ENCODE assay signal across 8 cellular contexts in the genomic region with DNA sequence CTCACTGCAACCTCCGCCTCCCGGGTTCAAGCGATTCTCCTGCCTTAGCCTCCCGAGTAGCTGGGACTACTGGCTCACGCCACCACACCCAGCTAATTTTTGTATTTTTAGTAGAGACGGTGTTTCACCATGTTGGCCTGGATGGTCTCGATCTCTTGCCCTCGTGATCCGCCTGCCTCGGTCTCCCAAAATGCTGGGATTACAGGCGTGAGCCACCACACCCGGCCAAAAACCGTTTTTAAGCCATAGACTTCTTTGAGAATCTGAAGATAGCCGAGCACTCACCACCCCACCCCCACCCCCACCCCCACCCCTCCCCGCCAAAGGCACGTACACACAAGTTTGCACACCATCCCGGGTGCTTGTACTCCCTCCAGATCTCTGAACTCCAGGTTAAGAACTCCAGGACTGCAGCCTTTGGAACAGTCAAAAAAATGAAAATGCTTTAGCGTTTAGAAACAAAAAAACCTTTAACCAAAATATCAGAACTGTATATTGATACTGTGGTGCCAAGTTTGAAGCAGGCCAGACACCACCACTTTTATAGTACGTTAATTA. TPM values are rescaled to one million over a fixed set of nuclear protein-coding genes. Genes with fewer than 3 reads are reported as not detected.
DNase-seq lines count a peak whose midpoint lies in the region; FAIRE-seq and TF ChIP-seq lines count a peak whose summit lies in the region.

No MANE protein-coding gene starts in this region.

- no peak overlapping the region for H2BK120ac ChIP-seq in mesenchymal stem cell (ENCODE audit: low read depth, low read length)

- no peak overlapping the region for H3K4ac ChIP-seq in mesenchymal stem cell (ENCODE audit: low read depth in 1 of 2, low read length in 2 of 2)

- peaks cover 25% of the 10 kb centered on the region for H3K36me3 Mint-ChIP-seq in HFFc6 (ENCODE audit: low read depth)
- peaks cover 2% of the 10 kb centered on the region for H3K36me3 Mint-ChIP-seq in astrocyte (ENCODE audit: low read depth, unreplicated experiment)

- peaks cover 56% of the 10 kb centered on the region for H4K20me1 ChIP-seq in astrocyte (ENCODE audit: insufficient read depth, low read length)

- H3K23ac ChIP-seq in mesenchymal stem cell (ENCODE audit: low read length in 2 of 2), result no peak overlapping the region

- TF ChIP-seq CTCF in 22Rv1 (IDR thresholded peaks at IDR 0.05) (no peak), HFFc6 (IDR thresholded peaks at IDR 0.05) (no peak), astrocyte (IDR thresholded peaks at IDR 0.05; ENCODE audit: insufficient read depth, low read depth, low read length) (no peak)

- no peaks in the 10 kb centered on the region for H3K36me3 ChIP-seq in astrocyte (ENCODE audit: insufficient read depth, low read length)
- no peaks in the 10 kb centered on the region for H3K36me3 ChIP-seq in mesenchymal stem cell (ENCODE audit: control insufficient read depth in 1 of 2, insufficient read depth in 2 of 2, low read depth in 1 of 2, low read length in 2 of 2)

- H3K9ac ChIP-seq in astrocyte (ENCODE audit: low read length), result peak overlapping the region; percentile 86
- peak overlapping the region; percentile 94 for H3K9ac ChIP-seq in mesenchymal stem cell (ENCODE audit: low read length)

- H3K4me2 ChIP-seq in astrocyte (ENCODE audit: low read length) (peak overlapping the region; percentile 88), mesenchymal stem cell (ENCODE audit: low read length, poor library complexity, severe bottlenecking) (peak overlapping the region; percentile 70)

- H2BK15ac ChIP-seq in mesenchymal stem cell (ENCODE audit: low read depth, poor library complexity, severe bottlenecking), result no peak overlapping the region

- WGBS in mesenchymal stem cell, result under 1% methylated on average over 12 of the region's 19 CpGs

- H3K27me3 ChIP-seq in astrocyte (ENCODE audit: insufficient read depth, low read length), result no peaks in the 10 kb centered on the region
- no peaks in the 10 kb centered on the region for H3K27me3 ChIP-seq in mesenchymal stem cell (ENCODE audit: control insufficient read depth in 1 of 2, insufficient read depth in 1 of 2, low read length in 2 of 2)

- no peak overlapping the region for H2AK5ac ChIP-seq in mesenchymal stem cell (ENCODE audit: low read length, severe bottlenecking)

- H3K14ac ChIP-seq in mesenchymal stem cell (ENCODE audit: low read length in 2 of 2), result no peak overlapping the region

- H2AFZ ChIP-seq in astrocyte (ENCODE audit: low read depth, low read length) (no peak overlapping the region), mesenchymal stem cell (ENCODE audit: low read depth, low read length) (no peak overlapping the region)

- no peak overlapping the region for H2BK5ac ChIP-seq in mesenchymal stem cell (ENCODE audit: low read depth, low read length, poor library complexity, severe bottlenecking)

- peaks cover 3% of the 10 kb centered on the region for H3K79me1 ChIP-seq in mesenchymal stem cell (replicated peaks; ENCODE audit: low read length, poor library complexity, severe bottlenecking)

- H3K4me1 ChIP-seq in astrocyte (ENCODE audit: insufficient read depth, low read length), result peaks cover 15% of the 10 kb centered on the region
- H3K4me1 ChIP-seq in mesenchymal stem cell (ENCODE audit: control insufficient read depth, insufficient read depth, low read depth, low read length), result peaks cover 4% of the 10 kb centered on the region

- no peak overlapping the region for H2BK12ac ChIP-seq in mesenchymal stem cell (ENCODE audit: low read length in 2 of 2)

- H3K4me3 ChIP-seq in astrocyte (ENCODE audit: insufficient read depth, low read depth, low read length), result peak overlapping the region; percentile 87
- H3K4me3 ChIP-seq in mesenchymal stem cell (ENCODE audit: insufficient read depth in 1 of 2, low read depth in 1 of 2, low read length in 2 of 2), result peak overlapping the region; percentile 94 to 100

- H4K91ac ChIP-seq in mesenchymal stem cell (ENCODE audit: low read length), result no peak overlapping the region

- no peak overlapping the region for H3K18ac ChIP-seq in mesenchymal stem cell (ENCODE audit: low read depth in 1 of 2, low read length in 2 of 2)

- H3K27ac ChIP-seq in 22Rv1 (peak overlapping the region; percentile 88), astrocyte (ENCODE audit: low read depth, low read length) (peak overlapping the region; percentile 27), mesenchymal stem cell (ENCODE audit: low read length, poor library complexity, severe bottlenecking) (no peak overlapping the region), substantia nigra (ENCODE audit: low read depth, low read length, poor library complexity, severe bottlenecking) (no peak overlapping the region)

- no peak overlapping the region for H4K8ac ChIP-seq in mesenchymal stem cell (ENCODE audit: low read length)

- H3K9me3 ChIP-seq in astrocyte (ENCODE audit: insufficient read depth, low read depth, low read length) (no peaks in the 10 kb centered on the region), mesenchymal stem cell (ENCODE audit: control insufficient read depth, low read length) (no peaks in the 10 kb centered on the region)

- H3K27me3 Mint-ChIP-seq in HFFc6 (ENCODE audit: insufficient read depth) (no peaks in the 10 kb centered on the region), astrocyte (ENCODE audit: low read depth, unreplicated experiment) (no peaks in the 10 kb centered on the region)

- H3K4me3 Mint-ChIP-seq in HFFc6 (peak overlapping the region; percentile 98), astrocyte (ENCODE audit: unreplicated experiment) (peak overlapping the region; percentile 97)

- peaks cover 33% of the 10 kb centered on the region for H3K4me1 Mint-ChIP-seq in HFFc6 (ENCODE audit: low read depth)
- peaks cover 17% of the 10 kb centered on the region for H3K4me1 Mint-ChIP-seq in astrocyte (ENCODE audit: low read depth, unreplicated experiment)

- H3K9me3 Mint-ChIP-seq in HFFc6, result no peaks in the 10 kb centered on the region
- H3K9me3 Mint-ChIP-seq in astrocyte (ENCODE audit: unreplicated experiment), result no peaks in the 10 kb centered on the region

- peak overlapping the region; percentile 88 for H3K27ac Mint-ChIP-seq in HFFc6
- H3K27ac Mint-ChIP-seq in astrocyte (ENCODE audit: unreplicated experiment), result peak overlapping the region; percentile 94

- H3K79me2 ChIP-seq in astrocyte (ENCODE audit: insufficient read depth, low read length), result peaks cover 65% of the 10 kb centered on the region

- DNase-seq in HFFc6 (no peak), astrocyte (ENCODE audit: low read depth) (no peak), mesenchymal stem cell (no peak), kidney glomerular epithelial cell (lab: John Stamatoyannopoulos, UW) (no peak), substantia nigra (lab: John Stamatoyannopoulos, UW) (no peak), NCI-H1930 (lab: John Stamatoyannopoulos, UW) (no peak), superior temporal gyrus (ENCODE audit: extremely low spot score) (no peak)

- no peak for FAIRE-seq in astrocyte (lab: Jason Lieb, UNC)

RNA-seq across cellular contexts. Expression of gene CRKL, which starts 1.5 kb away (rescaled TPM):
- 10 to 100 TPM; 44.0 to 51.5 (median 47.6) TPM for total RNA-seq in HFFc6 (2021; fragmentation: NEBNext Ultra II Directional; extraction: Animal tissue kit (Norgen Biotek cat#: 25700))
- total RNA-seq in astrocyte, result 59.5 and 63.0 TPM in 2 replicates
- polyA plus RNA-seq in mesenchymal stem cell (2013, experiment 1 of 2), result 25.1 TPM
- 25.3 TPM for polyA plus RNA-seq in mesenchymal stem cell (2013, experiment 2 of 2)

RNA-seq across cellular contexts. Expression of gene AIFM3, which starts 48.3 kb away (rescaled TPM):
- total RNA-seq in HFFc6 (2021; fragmentation: NEBNext Ultra II Directional; extraction: Animal tissue kit (Norgen Biotek cat#: 25700)), result under 1 TPM in 3 of 6 experiments, not detected in 3; 0.15 to 0.51 (median 0.31) TPM
- total RNA-seq in astrocyte, result 0.48 and 0.67 TPM in 2 replicates
- 0.18 TPM for polyA plus RNA-seq in mesenchymal stem cell (2013, experiment 1 of 2)
- polyA plus RNA-seq in mesenchymal stem cell (2013, experiment 2 of 2), result 0.08 TPM

RNA-seq across cellular contexts. Expression of gene SNAP29, which starts 59.9 kb away (rescaled TPM):
- total RNA-seq in HFFc6 (2021; fragmentation: NEBNext Ultra II Directional; extraction: Animal tissue kit (Norgen Biotek cat#: 25700)), result 10 to 100 TPM; 34.2 to 40.7 (median 38.0) TPM
- total RNA-seq in astrocyte, result 19.6 and 24.6 TPM in 2 replicates
- polyA plus RNA-seq in mesenchymal stem cell (2013, experiment 1 of 2), result 55.0 TPM
- 52.0 TPM for polyA plus RNA-seq in mesenchymal stem cell (2013, experiment 2 of 2)

Comparison
In these comparisons a context has a peak if more than half of its experiments do, and no peak if none do; other contexts are left out.
1. H3K27ac ChIP-seq: peak in 22Rv1 (single experiment) and astrocyte (single experiment); none in mesenchymal stem cell (single experiment) and substantia nigra (single experiment).